27 cellular contexts compared by ENCODE assay signal in the genomic region with DNA sequence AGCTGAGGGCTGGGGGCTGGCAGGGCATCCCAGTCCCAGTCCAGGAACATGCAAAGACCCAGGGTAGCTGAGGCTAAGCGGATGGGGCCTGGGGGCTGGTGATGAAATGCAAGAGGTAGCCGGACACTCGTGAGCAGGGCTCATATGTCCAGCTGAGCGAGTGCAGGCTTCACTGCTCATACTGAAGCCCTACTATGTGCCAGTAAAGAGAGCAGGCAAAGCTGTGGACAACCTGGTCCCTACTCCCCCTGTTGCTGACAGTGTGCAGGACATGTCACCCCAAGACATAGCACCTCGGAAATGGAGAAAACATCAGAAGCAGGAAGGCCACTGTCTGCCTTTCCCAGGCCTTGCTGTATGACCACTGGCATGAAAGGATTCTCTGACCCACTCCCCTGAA.
"Had no signal": no experiment of that assay in that cellular context is flagged by ENCODE, and none has a peak within 500 bp of the region (broad histone marks: within the 10 kb centered on the region; RNA-seq: fewer than 3 reads in every experiment).

No MANE protein-coding gene starts in this region.

- H3K27ac ChIP-seq: colonic mucosa, epithelial cell of prostate, esophagus squamous epithelium, foreskin keratinocyte, gastroesophageal sphincter, heart left ventricle, hepatocyte, left lung, lower lobe of right lung had no signal

- H3K9me3 ChIP-seq: colonic mucosa, esophagus squamous epithelium, gastroesophageal sphincter, heart left ventricle, left lung, lower lobe of right lung, mucosa of descending colon had no signal

- H3K27me3 Mint-ChIP-seq: effector memory CD8-positive, alpha-beta T cell had no signal

- H3K4me3 ChIP-seq: colonic mucosa, esophagus squamous epithelium, gastroesophageal sphincter, heart left ventricle, hepatocyte, left lung, lower lobe of right lung, mucosa of descending colon had no signal

- H3K27ac Mint-ChIP-seq: dendritic cell treated with granulocyte-macrophage colony-stimulating factor and Interleukin-4, amounts not matched to agents 40 ng/mL and 50 ng/mL, for 4 days; effector memory CD8-positive, alpha-beta T cell; endodermal cell; immature natural killer cell; mesothelial cell of epicardium had no signal

- DNase-seq: colonic mucosa; cortex of kidney; effector CD8-positive, alpha-beta T cell; effector memory CD8-positive, alpha-beta T cell; endodermal cell; erythroblast; esophagus squamous epithelium; foreskin keratinocyte; heart left ventricle; hypothalamus; immature natural killer cell; left cardiac atrium; left lung; left ventricle myocardium superior; lower lobe of right lung; mesenchymal stem cell; mucosa of descending colon had no signal

- H3K9me3 Mint-ChIP-seq: dendritic cell treated with granulocyte-macrophage colony-stimulating factor and Interleukin-4, amounts not matched to agents 40 ng/mL and 50 ng/mL, for 4 days; effector memory CD8-positive, alpha-beta T cell; endodermal cell; immature natural killer cell; mesothelial cell of epicardium had no signal

- H2AFZ ChIP-seq: hepatocyte had no signal

- H3K79me2 ChIP-seq: hepatocyte had no signal

- H3K4me2 ChIP-seq: hepatocyte had no signal

- H3K36me3 ChIP-seq: colonic mucosa, esophagus squamous epithelium, gastroesophageal sphincter, heart left ventricle, left lung, lower lobe of right lung had no signal

- ATAC-seq: effector memory CD8-positive, alpha-beta T cell; esophagus mucosa; foreskin keratinocyte; gastroesophageal sphincter; left cardiac atrium; left lung; left ventricle myocardium superior; mucosa of descending colon had no signal

- H3K4me1 ChIP-seq: colonic mucosa, esophagus squamous epithelium, gastroesophageal sphincter, left lung, lower lobe of right lung had no signal

- H3K27me3 ChIP-seq: colonic mucosa, esophagus squamous epithelium, foreskin keratinocyte, gastroesophageal sphincter, hepatocyte, left lung had no signal

- H3K4me3 Mint-ChIP-seq: dendritic cell treated with granulocyte-macrophage colony-stimulating factor and Interleukin-4, amounts not matched to agents 40 ng/mL and 50 ng/mL, for 4 days; effector memory CD8-positive, alpha-beta T cell; endodermal cell; immature natural killer cell; mesothelial cell of epicardium had no signal

- FAIRE-seq: endometrium, frontal cortex, islet of Langerhans, keratinocyte had no signal
